ENCODE assay signal across 8 cellular contexts in the genomic region with DNA sequence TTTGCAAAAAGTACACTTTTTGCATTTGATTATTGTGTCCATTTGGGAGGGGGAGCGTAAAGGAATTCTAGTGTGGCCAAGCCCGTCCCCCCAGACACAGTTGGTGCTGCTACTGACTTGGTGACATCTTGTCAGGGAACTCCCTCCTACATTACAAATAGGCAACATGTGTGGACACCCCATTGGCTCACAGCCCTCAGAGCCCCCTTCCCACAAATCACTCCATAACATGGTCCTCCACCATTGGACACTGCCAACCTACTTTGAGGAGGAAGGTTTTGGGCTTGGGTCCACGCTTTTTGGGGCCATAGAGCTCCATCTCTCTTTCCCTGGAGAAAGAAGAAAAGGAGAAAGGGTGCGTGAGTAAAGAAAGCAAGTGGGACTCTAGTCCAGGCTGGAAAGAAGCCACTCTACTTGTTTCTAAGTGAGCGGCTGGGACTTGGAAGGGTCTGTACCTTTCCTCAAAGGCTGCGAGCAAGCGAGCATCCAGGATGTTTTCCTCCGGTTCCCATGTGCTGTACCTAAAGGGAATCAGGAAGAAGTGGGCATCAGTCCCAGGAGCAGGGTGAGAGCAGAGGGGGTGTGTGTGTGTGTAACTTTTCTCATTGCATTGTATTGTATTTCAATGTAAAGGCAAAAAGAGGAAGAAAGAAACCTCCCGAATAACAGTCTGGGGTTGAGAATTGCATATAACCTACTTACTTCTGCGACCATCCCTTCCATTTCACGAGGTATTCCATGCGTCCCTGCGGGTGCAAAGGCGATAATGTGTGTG. TPM values are rescaled to one million over a fixed set of nuclear protein-coding genes. Genes with fewer than 3 reads are reported as not detected.
DNase-seq lines count a peak whose midpoint lies in the region; ATAC-seq and TF ChIP-seq lines count a peak whose summit lies in the region.

No MANE protein-coding gene starts in this region.

- 53% methylated on average over 14 of the region's 14 CpGs for WGBS in right lobe of liver (ENCODE audit: insufficient coverage, low coverage, low lambda C conversion rate, missing lambda C conversion rate)
- WGBS in urinary bladder: 46% methylated on average over 14 of the region's 14 CpGs

- peaks cover 90% of the 10 kb centered on the region for H3K27me3 Mint-ChIP-seq in activated naive CD4-positive, alpha-beta T cell treated with anti-CD3 and anti-CD28 coated beads, Interleukin-2, amount 10 ng/mL, durations not matched to agents 7 days and 5 days
- H3K27me3 Mint-ChIP-seq in activated naive CD8-positive, alpha-beta T cell: peaks cover 23% of the 10 kb centered on the region

- H3K36me3 ChIP-seq in right lobe of liver (no peaks in the 10 kb centered on the region), urinary bladder (ENCODE audit: insufficient read depth) (no peaks in the 10 kb centered on the region)

- H3K27ac Mint-ChIP-seq in activated naive CD4-positive, alpha-beta T cell treated with anti-CD3 and anti-CD28 coated beads, Interleukin-2, amount 10 ng/mL, durations not matched to agents 7 days and 5 days: peak overlapping the region; percentile 81
- no peak overlapping the region for H3K27ac Mint-ChIP-seq in activated naive CD4-positive, alpha-beta T cell treated with anti-CD3 and anti-CD28 coated beads, Interleukin-2, amount 50 U/mL, for 72 hours
- H3K27ac Mint-ChIP-seq in activated naive CD8-positive, alpha-beta T cell: no peak overlapping the region

- H3K4me1 Mint-ChIP-seq in activated naive CD4-positive, alpha-beta T cell treated with anti-CD3 and anti-CD28 coated beads, Interleukin-2, amount 10 ng/mL, durations not matched to agents 7 days and 5 days: peaks cover 41% of the 10 kb centered on the region
- H3K4me1 Mint-ChIP-seq in activated naive CD8-positive, alpha-beta T cell (ENCODE audit: low read depth): peaks cover 32% of the 10 kb centered on the region

- no peaks in the 10 kb centered on the region for H3K9me3 Mint-ChIP-seq in activated naive CD4-positive, alpha-beta T cell treated with anti-CD3 and anti-CD28 coated beads, Interleukin-2, amount 10 ng/mL, durations not matched to agents 7 days and 5 days
- H3K9me3 Mint-ChIP-seq in activated naive CD4-positive, alpha-beta T cell treated with anti-CD3 and anti-CD28 coated beads, Interleukin-2, amount 50 U/mL, for 72 hours: no peaks in the 10 kb centered on the region
- H3K9me3 Mint-ChIP-seq in activated naive CD8-positive, alpha-beta T cell (ENCODE audit: low read depth): no peaks in the 10 kb centered on the region

- no peak for TF ChIP-seq CTCF in right lobe of liver (IDR thresholded peaks at IDR 0.05)

- peak overlapping the region in 1 of 3 donors; percentile 88 for H3K27ac ChIP-seq in right lobe of liver
- no peak overlapping the region for H3K27ac ChIP-seq in urinary bladder (ENCODE audit: low read depth)

- H3K36me3 Mint-ChIP-seq in activated naive CD4-positive, alpha-beta T cell treated with anti-CD3 and anti-CD28 coated beads, Interleukin-2, amount 10 ng/mL, durations not matched to agents 7 days and 5 days: peaks cover 19% of the 10 kb centered on the region
- H3K36me3 Mint-ChIP-seq in activated naive CD4-positive, alpha-beta T cell treated with anti-CD3 and anti-CD28 coated beads, Interleukin-2, amount 50 U/mL, for 72 hours: peaks cover 0 to 11% of the 10 kb centered on the region in 2 donors
- H3K36me3 Mint-ChIP-seq in activated naive CD8-positive, alpha-beta T cell: peaks cover 3% of the 10 kb centered on the region

- H3K4me1 ChIP-seq in right lobe of liver (peaks cover 0 to 26% (median 8%) of the 10 kb centered on the region in 4 donors), urinary bladder (ENCODE audit: insufficient read depth) (peaks cover 2% of the 10 kb centered on the region)

- peaks cover 9 to 41% of the 10 kb centered on the region in 2 donors for H3K27me3 ChIP-seq in right lobe of liver

- no peaks in the 10 kb centered on the region for H3K9me3 ChIP-seq in right lobe of liver

- H3K4me3 ChIP-seq in right lobe of liver: peak overlapping the region; percentile 55 to 78 (median 74)
- H3K4me3 ChIP-seq in urinary bladder (ENCODE audit: low read depth, low read length): peak overlapping the region; percentile 47

- CTCF ChIA-PET in activated naive CD4-positive, alpha-beta T cell treated with anti-CD3 and anti-CD28 coated beads, Interleukin-2, amount 10 ng/mL, durations not matched to agents 7 days and 5 days (lab: Charles Lee): interaction anchor here (1.0 to 1.5 kb wide), 4 partner anchors 16 to 55 kb away, joined by 3 to 5 read pairs (median 4); no protein-coding TSS in a partner anchor

- peak overlapping the region; percentile 87 for H3K4me3 Mint-ChIP-seq in activated naive CD4-positive, alpha-beta T cell treated with anti-CD3 and anti-CD28 coated beads, Interleukin-2, amount 10 ng/mL, durations not matched to agents 7 days and 5 days
- H3K4me3 Mint-ChIP-seq in activated naive CD8-positive, alpha-beta T cell: peak overlapping the region; percentile 81

- no peak for ATAC-seq in activated naive CD4-positive, alpha-beta T cell treated with anti-CD3 and anti-CD28 coated beads, Interleukin-2, amount 50 U/mL, for 72 hours
- ATAC-seq in right lobe of liver: no peak
- no peak for ATAC-seq in GM18861 (IDR thresholded peaks at IDR 0.05; ENCODE audit: unreplicated experiment)
- no peak for ATAC-seq in HG03457 (IDR thresholded peaks at IDR 0.05; ENCODE audit: unreplicated experiment)

- no peak for TF ChIP-seq POLR2A in right lobe of liver (IDR thresholded peaks at IDR 0.05)

- intact Hi-C loops in right lobe of liver (cut with DNase I): no loop called here

- no peak for DNase-seq in activated naive CD4-positive, alpha-beta T cell treated with anti-CD3 and anti-CD28 coated beads, Interleukin-2, amount 10 ng/mL, durations not matched to agents 7 days and 5 days
- DNase-seq in activated naive CD4-positive, alpha-beta T cell treated with anti-CD3 and anti-CD28 coated beads, Interleukin-2, amount 50 U/mL, for 72 hours (ENCODE audit: low spot score in 2 of 2): no peak
- DNase-seq in right lobe of liver (no peak), NCI-H748 (lab: John Stamatoyannopoulos, UW; ENCODE audit: unreplicated experiment) (no peak)

RNA-seq across cellular contexts. Expression of gene CBX8, which starts 0.9 kb away (rescaled TPM):
- 1 to 10 TPM; 1.5 to 5.6 TPM for total RNA-seq in activated naive CD4-positive, alpha-beta T cell treated with anti-CD3 and anti-CD28 coated beads, Interleukin-2, amount 50 U/mL, for 72 hours
- total RNA-seq in right lobe of liver (1 to 10 TPM; 1.2 to 4.7 (median 2.0) TPM), urinary bladder (4.4 TPM)
- polyA plus RNA-seq in urinary bladder: 3.6 TPM

RNA-seq across cellular contexts. Expression of gene CBX2, which starts 18.0 kb away (rescaled TPM):
- total RNA-seq in activated naive CD4-positive, alpha-beta T cell treated with anti-CD3 and anti-CD28 coated beads, Interleukin-2, amount 50 U/mL, for 72 hours: 1 to 10 TPM; 2.8 to 3.3 TPM
- 1 to 10 TPM in 3 of 6 experiments, under 1 TPM in 3; 0.33 to 3.5 (median 1.1) TPM for total RNA-seq in right lobe of liver
- total RNA-seq in urinary bladder: 7.0 TPM
- polyA plus RNA-seq in urinary bladder: 3.1 TPM

RNA-seq across cellular contexts. Expression of gene CBX4, which starts 43.3 kb away (rescaled TPM):
- 10 to 100 TPM; 12.7 to 16.8 TPM for total RNA-seq in activated naive CD4-positive, alpha-beta T cell treated with anti-CD3 and anti-CD28 coated beads, Interleukin-2, amount 50 U/mL, for 72 hours
- total RNA-seq in right lobe of liver (10 to 100 TPM in 5 of 6 experiments, 1 to 10 TPM in 1; 8.9 to 21.9 (median 15.1) TPM), urinary bladder (8.2 TPM)
- 14.7 TPM for polyA plus RNA-seq in urinary bladder
